In genomic region chr7:63047546-63047945, GRCh38 we compare ENCODE assay signal across 6 cellular contexts.
"Had no signal": no experiment of that assay in that cellular context is flagged by ENCODE, and none has a peak within 500 bp of the region (broad histone marks: within the 10 kb centered on the region; RNA-seq: fewer than 3 reads in every experiment).

No MANE protein-coding gene starts in this region.

- H3K27ac ChIP-seq: GM23248 had no signal

- H2AFZ ChIP-seq: GM23248 had no signal

- H3K9ac ChIP-seq: GM23248 had no signal

- H3K4me3 ChIP-seq: GM23248, K562 had no signal

- DNase-seq: GM23248, GOT3, H7, HCEC 1CT, IMR-90 had no signal

- ATAC-seq: K562 had no signal
